Comparison of ENCODE assay signal across 1 cellular context in the genomic region with DNA sequence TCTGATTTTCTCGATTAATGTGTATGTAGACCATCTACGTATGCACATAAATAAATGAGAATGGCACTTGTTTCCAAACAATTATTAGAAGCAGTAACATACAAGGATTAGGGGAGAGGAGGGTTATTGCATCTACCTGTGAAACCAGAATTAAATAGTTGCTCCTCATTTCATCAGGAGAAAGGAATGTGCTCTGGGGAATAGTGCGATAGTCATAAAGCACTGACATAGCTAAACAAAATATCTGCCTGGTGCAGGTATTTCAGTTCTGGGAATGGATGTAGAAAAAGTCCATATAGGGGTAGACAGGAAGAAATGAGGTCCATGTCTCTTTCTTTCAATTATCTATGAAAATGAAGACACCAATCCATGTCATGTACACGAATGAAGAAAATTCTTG.
TF ChIP-seq lines count a peak whose summit lies in the region.

No MANE protein-coding gene starts in this region.

TF ChIP-seq in GM23338, 12 proteins besides CTCF, POLR2A, EP300 and RAD21:
- TF ChIP-seq, protein P1, sequence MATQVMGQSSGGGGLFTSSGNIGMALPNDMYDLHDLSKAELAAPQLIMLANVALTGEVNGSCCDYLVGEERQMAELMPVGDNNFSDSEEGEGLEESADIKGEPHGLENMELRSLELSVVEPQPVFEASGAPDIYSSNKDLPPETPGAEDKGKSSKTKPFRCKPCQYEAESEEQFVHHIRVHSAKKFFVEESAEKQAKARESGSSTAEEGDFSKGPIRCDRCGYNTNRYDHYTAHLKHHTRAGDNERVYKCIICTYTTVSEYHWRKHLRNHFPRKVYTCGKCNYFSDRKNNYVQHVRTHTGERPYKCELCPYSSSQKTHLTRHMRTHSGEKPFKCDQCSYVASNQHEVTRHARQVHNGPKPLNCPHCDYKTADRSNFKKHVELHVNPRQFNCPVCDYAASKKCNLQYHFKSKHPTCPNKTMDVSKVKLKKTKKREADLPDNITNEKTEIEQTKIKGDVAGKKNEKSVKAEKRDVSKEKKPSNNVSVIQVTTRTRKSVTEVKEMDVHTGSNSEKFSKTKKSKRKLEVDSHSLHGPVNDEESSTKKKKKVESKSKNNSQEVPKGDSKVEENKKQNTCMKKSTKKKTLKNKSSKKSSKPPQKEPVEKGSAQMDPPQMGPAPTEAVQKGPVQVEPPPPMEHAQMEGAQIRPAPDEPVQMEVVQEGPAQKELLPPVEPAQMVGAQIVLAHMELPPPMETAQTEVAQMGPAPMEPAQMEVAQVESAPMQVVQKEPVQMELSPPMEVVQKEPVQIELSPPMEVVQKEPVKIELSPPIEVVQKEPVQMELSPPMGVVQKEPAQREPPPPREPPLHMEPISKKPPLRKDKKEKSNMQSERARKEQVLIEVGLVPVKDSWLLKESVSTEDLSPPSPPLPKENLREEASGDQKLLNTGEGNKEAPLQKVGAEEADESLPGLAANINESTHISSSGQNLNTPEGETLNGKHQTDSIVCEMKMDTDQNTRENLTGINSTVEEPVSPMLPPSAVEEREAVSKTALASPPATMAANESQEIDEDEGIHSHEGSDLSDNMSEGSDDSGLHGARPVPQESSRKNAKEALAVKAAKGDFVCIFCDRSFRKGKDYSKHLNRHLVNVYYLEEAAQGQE (IDR thresholded peaks at IDR 0.05; ENCODE audit: unreplicated experiment), result no peak
- TF ChIP-seq, protein P2, sequence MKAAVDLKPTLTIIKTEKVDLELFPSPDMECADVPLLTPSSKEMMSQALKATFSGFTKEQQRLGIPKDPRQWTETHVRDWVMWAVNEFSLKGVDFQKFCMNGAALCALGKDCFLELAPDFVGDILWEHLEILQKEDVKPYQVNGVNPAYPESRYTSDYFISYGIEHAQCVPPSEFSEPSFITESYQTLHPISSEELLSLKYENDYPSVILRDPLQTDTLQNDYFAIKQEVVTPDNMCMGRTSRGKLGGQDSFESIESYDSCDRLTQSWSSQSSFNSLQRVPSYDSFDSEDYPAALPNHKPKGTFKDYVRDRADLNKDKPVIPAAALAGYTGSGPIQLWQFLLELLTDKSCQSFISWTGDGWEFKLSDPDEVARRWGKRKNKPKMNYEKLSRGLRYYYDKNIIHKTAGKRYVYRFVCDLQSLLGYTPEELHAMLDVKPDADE (IDR thresholded peaks at IDR 0.05), result no peak
- TF ChIP-seq STAT1 (IDR thresholded peaks at IDR 0.05; ENCODE audit: unreplicated experiment) (no peak), EZH2 (IDR thresholded peaks at IDR 0.05; ENCODE audit: low read depth, unreplicated experiment) (no peak), EZH2phosphoT487 (IDR thresholded peaks at IDR 0.05; ENCODE audit: unreplicated experiment) (no peak), POLR2AphosphoS5 (IDR thresholded peaks at IDR 0.05; ENCODE audit: low read depth) (no peak), CREB1 (CRISPR knock-in tag; IDR thresholded peaks at IDR 0.05; ENCODE audit: low read depth) (no peak), NANOG (IDR thresholded peaks at IDR 0.05; ENCODE audit: borderline replicate concordance) (no peak), JUNB (IDR thresholded peaks at IDR 0.05; ENCODE audit: unreplicated experiment) (no peak), ZNF114 (CRISPR knock-in tag; IDR thresholded peaks at IDR 0.05) (no peak), ZNF331 (CRISPR knock-in tag; IDR thresholded peaks at IDR 0.05; ENCODE audit: low read depth) (no peak)
- TF ChIP-seq, protein P3, sequence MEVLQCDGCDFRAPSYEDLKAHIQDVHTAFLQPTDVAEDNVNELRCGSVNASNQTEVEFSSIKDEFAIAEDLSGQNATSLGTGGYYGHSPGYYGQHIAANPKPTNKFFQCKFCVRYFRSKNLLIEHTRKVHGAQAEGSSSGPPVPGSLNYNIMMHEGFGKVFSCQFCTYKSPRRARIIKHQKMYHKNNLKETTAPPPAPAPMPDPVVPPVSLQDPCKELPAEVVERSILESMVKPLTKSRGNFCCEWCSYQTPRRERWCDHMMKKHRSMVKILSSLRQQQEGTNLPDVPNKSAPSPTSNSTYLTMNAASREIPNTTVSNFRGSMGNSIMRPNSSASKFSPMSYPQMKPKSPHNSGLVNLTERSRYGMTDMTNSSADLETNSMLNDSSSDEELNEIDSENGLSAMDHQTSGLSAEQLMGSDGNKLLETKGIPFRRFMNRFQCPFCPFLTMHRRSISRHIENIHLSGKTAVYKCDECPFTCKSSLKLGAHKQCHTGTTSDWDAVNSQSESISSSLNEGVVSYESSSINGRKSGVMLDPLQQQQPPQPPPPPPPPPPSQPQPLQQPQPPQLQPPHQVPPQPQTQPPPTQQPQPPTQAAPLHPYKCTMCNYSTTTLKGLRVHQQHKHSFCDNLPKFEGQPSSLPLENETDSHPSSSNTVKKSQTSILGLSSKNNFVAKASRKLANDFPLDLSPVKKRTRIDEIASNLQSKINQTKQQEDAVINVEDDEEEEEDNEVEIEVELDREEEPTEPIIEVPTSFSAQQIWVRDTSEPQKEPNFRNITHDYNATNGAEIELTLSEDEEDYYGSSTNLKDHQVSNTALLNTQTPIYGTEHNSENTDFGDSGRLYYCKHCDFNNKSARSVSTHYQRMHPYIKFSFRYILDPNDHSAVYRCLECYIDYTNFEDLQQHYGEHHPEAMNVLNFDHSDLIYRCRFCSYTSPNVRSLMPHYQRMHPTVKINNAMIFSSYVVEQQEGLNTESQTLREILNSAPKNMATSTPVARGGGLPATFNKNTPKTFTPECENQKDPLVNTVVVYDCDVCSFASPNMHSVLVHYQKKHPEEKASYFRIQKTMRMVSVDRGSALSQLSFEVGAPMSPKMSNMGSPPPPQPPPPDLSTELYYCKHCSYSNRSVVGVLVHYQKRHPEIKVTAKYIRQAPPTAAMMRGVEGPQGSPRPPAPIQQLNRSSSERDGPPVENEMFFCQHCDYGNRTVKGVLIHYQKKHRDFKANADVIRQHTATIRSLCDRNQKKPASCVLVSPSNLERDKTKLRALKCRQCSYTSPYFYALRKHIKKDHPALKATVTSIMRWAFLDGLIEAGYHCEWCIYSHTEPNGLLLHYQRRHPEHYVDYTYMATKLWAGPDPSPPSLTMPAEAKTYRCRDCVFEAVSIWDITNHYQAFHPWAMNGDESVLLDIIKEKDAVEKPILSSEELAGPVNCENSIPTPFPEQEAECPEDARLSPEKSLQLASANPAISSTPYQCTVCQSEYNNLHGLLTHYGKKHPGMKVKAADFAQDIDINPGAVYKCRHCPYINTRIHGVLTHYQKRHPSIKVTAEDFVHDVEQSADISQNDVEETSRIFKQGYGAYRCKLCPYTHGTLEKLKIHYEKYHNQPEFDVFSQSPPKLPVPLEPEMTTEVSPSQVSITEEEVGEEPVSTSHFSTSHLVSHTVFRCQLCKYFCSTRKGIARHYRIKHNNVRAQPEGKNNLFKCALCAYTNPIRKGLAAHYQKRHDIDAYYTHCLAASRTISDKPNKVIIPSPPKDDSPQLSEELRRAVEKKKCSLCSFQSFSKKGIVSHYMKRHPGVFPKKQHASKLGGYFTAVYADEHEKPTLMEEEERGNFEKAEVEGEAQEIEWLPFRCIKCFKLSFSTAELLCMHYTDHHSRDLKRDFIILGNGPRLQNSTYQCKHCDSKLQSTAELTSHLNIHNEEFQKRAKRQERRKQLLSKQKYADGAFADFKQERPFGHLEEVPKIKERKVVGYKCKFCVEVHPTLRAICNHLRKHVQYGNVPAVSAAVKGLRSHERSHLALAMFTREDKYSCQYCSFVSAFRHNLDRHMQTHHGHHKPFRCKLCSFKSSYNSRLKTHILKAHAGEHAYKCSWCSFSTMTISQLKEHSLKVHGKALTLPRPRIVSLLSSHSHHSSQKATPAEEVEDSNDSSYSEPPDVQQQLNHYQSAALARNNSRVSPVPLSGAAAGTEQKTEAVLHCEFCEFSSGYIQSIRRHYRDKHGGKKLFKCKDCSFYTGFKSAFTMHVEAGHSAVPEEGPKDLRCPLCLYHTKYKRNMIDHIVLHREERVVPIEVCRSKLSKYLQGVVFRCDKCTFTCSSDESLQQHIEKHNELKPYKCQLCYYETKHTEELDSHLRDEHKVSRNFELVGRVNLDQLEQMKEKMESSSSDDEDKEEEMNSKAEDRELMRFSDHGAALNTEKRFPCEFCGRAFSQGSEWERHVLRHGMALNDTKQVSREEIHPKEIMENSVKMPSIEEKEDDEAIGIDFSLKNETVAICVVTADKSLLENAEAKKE (CRISPR knock-in tag; IDR thresholded peaks at IDR 0.05), result no peak
